In genomic region chr6:25359191-25359861, GRCh38 we compare ENCODE assay signal across 1 cellular context.
A peak's percentile ranks its signal among the peaks of the same experiment; 100 is the strongest.
TF ChIP-seq lines count a peak whose summit lies in the region.

No MANE protein-coding gene starts in this region.

TF ChIP-seq in Ishikawa, 13 proteins besides CTCF, POLR2A, EP300 and RAD21:
- TF ChIP-seq MAX (IDR thresholded peaks at IDR 0.05) = no peak
- peak; percentile 75 for TF ChIP-seq TCF12 (IDR thresholded peaks at IDR 0.05; ENCODE audit: low read depth)
- peak; percentile 93 for TF ChIP-seq CEBPB (IDR thresholded peaks at IDR 0.05)
- TF ChIP-seq NFIC (IDR thresholded peaks at IDR 0.05) = peak; percentile 14; the same call in 1 of the 2 replicates
- peak; percentile 77 for TF ChIP-seq TEAD4 (IDR thresholded peaks at IDR 0.05)
